Comparison of ENCODE assay signal across 14 cellular contexts in genomic region chr12:109581334-109581691, GRCh38.
"Had no signal": no experiment of that assay in that cellular context is flagged by ENCODE, and none has a peak within 500 bp of the region (broad histone marks: within the 10 kb centered on the region; RNA-seq: fewer than 3 reads in every experiment).

No MANE protein-coding gene starts in this region.

- H3K4me1 ChIP-seq: parathyroid adenoma, SJCRH30 had no signal

- DNase-seq: activated naive CD4-positive, alpha-beta T cell treated with anti-CD3 and anti-CD28 coated beads for 36 hours; activated T-cell treated with anti-CD3 and anti-CD28 coated beads for 4 hours; hypothalamus; midbrain; stimulated activated CD4-positive, alpha-beta T cell treated with anti-CD3 and anti-CD28 coated beads, Interleukin-4, amount 100 ng/mL, for 1 hour; stimulated activated naive CD4-positive, alpha-beta T cell treated with Interleukin-2 at 50 U/mL for 16 hours; substantia nigra; T-helper 17 cell had no signal

- H3K9me3 Mint-ChIP-seq: activated naive CD4-positive, alpha-beta T cell treated with anti-CD3 and anti-CD28 coated beads for 36 hours had no signal

- H3K27me3 ChIP-seq: SJCRH30, upper lobe of left lung had no signal

- H3K27ac Mint-ChIP-seq: activated naive CD4-positive, alpha-beta T cell treated with anti-CD3 and anti-CD28 coated beads for 36 hours; T-helper 17 cell had no signal

- H3K27ac ChIP-seq: parathyroid adenoma, SJCRH30 had no signal

- FAIRE-seq: astrocyte, colon had no signal

- H3K9ac ChIP-seq: parathyroid adenoma had no signal

- H3K4me1 Mint-ChIP-seq: T-helper 17 cell had no signal

- H3K79me2 ChIP-seq: parathyroid adenoma had no signal

- H3K4me3 ChIP-seq: lung, SJCRH30, upper lobe of left lung had no signal

- H3K4me3 Mint-ChIP-seq: activated naive CD4-positive, alpha-beta T cell treated with anti-CD3 and anti-CD28 coated beads for 36 hours; T-helper 17 cell had no signal

- H3K27me3 Mint-ChIP-seq: T-helper 17 cell had no signal

- H3K9me3 ChIP-seq: SJCRH30, upper lobe of left lung had no signal

- H2AFZ ChIP-seq: parathyroid adenoma had no signal

- ATAC-seq: T-helper 17 cell had no signal
